ENCODE assay signal across 8 cellular contexts in the genomic region with DNA sequence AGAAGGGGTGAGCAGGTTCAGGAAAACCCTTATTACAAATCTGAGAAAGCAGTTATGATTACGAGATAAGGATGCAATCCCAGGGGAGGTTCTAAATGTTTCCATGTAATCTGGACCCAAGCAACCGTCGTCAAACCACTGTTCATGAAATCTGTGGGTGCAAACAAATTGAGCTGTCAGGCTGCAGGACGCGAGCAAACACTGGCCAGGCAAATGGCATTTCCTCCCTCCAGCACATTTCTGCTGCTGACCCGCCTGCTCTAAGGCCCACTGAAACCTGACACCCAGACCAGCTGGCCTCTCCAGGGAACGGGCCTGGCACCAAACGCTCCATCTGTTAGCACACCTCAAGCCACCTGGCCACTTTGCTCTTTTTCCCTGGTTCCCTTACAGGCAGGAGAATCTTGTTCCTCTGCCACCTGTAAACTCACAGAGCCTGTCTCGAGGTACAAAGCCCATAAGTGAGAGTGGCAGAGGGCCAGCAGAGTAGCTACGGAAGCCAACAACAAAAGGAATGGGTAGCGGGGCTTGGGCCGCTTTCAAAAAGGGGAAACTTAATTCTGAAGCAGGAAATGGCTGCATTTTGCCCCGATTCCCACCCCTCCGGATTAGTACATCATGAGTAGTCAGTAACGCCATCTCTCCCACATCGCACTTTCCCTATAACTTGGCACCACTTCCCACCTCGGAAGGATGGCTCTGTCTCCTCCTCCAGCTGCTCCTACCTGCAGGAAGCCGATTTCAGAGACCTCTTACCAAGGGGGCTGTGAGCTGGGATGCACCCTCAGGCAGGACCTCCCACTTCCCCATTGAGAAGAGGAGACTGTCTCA. TPM values are rescaled to one million over a fixed set of nuclear protein-coding genes. Genes with fewer than 3 reads are reported as not detected.
DNase-seq lines count a peak whose midpoint lies in the region; ATAC-seq and TF ChIP-seq lines count a peak whose summit lies in the region.

No MANE protein-coding gene starts in this region.

- intact Hi-C loops in stomach (cut with DNase I; ENCODE audit: low total_unique reads): no loop called here

- no peak overlapping the region for H3K4me3 ChIP-seq in iPS DF 6.9 (ENCODE audit: low read length)
- H3K4me3 ChIP-seq in stomach: peak overlapping the region in 1 of 4 donors; percentile 3

- H3K4me1 ChIP-seq in iPS DF 6.9 (ENCODE audit: control insufficient read depth, insufficient read depth, low read length) (peaks cover 5% of the 10 kb centered on the region), stomach (peaks cover 37 to 65% (median 55%) of the 10 kb centered on the region in 4 donors)

- no peak for TF ChIP-seq EP300 in stomach (IDR thresholded peaks at IDR 0.05)

- no peak for TF ChIP-seq CTCF in stomach (IDR thresholded peaks at IDR 0.05)

- DNase-seq in Daoy (ENCODE audit: low read depth) (peak; percentile 68), NCI-H1694 (lab: John Stamatoyannopoulos, UW) (peak; percentile 54), amniotic epithelial cell (ENCODE audit: low read depth) (peak; percentile 86), iPS DF 6.9 (ENCODE audit: low read depth, low spot score) (peak; percentile 29), stomach (peak; percentile 94), HPDE6-E6E7 (ENCODE audit: extremely low spot score) (no peak)
- DNase-seq in effector CD8-positive, alpha-beta T cell (lab: John Stamatoyannopoulos, UW): no peak

- WGBS in iPS DF 6.9 (ENCODE audit: insufficient coverage, insufficient read length): no CpG with 5 or more reads among the region's 18 CpGs
- 6 to 12% (median 9%) methylated on average over 18 of the region's 18 CpGs for WGBS in stomach, 5 donors

- no peak for ATAC-seq in HG03520 (IDR thresholded peaks at IDR 0.05; ENCODE audit: unreplicated experiment)

- no peak overlapping the region for H3K27ac ChIP-seq in iPS DF 6.9 (ENCODE audit: low read length)
- H3K27ac ChIP-seq in stomach: peak overlapping the region; percentile 73 to 90 (median 85)

- H3K9me3 ChIP-seq in iPS DF 6.9 (ENCODE audit: control insufficient read depth, insufficient read depth, low read length) (no peaks in the 10 kb centered on the region), stomach (no peaks in the 10 kb centered on the region)

- H3K36me3 ChIP-seq in iPS DF 6.9 (ENCODE audit: control insufficient read depth, insufficient read depth, low read length) (no peaks in the 10 kb centered on the region), stomach (no peaks in the 10 kb centered on the region)

- TF ChIP-seq POLR2A in stomach (IDR thresholded peaks at IDR 0.05): no peak

- H3K27me3 ChIP-seq in iPS DF 6.9 (ENCODE audit: control insufficient read depth, insufficient read depth, low read length) (0 out of 2 replicates have a peak, but pooled peaks cover 1% of the 10 kb centered on the region), stomach (no peaks in the 10 kb centered on the region)

RNA-seq across cellular contexts. Expression of a gene that starts 26.4 kb away (rescaled TPM):
- total RNA-seq in Daoy (2014; rRNA removed; shearing (Covaris generic)): 0.33 and 1.3 TPM in 2 replicates
- total RNA-seq in stomach: 100 to 1,000 TPM in 1 of 5 donors, 10 to 100 TPM in 2, 1 to 10 TPM in 2; 6.2 to 205 (median 24.3) TPM
- 1 to 10 TPM; 5.4 to 5.8 (median 5.5) TPM for polyA plus RNA-seq in stomach

Comparison
In these comparisons a context has a peak if more than half of its experiments do, and no peak if none do; other contexts are left out.
1. DNase-seq: peak in Daoy (single experiment), NCI-H1694 (single experiment), amniotic epithelial cell (single experiment), iPS DF 6.9 (single experiment) and stomach (single experiment); none in effector CD8-positive, alpha-beta T cell (single experiment) and HPDE6-E6E7 (single experiment).